Comparison of ENCODE assay signal across 18 cellular contexts in the genomic region with DNA sequence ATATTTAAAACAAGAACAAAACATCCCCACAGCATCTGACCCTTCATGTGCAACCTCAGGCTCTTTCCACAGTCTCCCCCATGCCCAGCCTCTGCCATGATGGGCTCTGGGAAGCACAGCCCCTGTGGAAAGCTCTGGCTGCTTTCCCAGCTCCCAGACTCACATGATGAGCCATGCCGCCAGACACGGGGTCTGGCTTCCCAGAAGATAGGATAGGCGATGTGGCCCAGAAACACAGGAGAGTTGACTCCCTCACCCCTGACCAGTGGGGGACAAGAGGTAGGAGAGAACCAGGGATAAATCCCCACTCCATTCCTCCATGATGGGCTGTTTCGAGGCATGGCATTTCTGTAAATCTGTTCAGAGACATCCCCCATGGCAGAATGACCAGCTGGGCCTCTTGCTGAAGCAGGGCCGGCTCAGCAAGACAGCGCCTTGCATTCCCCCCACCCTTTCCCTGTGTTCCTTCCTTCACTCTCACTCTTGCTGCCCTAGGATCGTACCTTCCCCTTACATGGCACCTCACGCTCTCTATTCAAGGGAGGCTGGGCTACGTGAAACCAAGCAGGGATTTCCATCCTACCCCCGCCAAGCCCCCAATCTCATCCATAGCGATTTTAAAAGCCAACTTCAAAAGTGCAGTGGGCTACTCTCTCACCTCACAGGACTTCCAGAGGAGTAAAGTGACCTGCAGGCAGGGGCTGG.
DNase-seq lines count a peak whose midpoint lies in the region; FAIRE-seq and TF ChIP-seq lines count a peak whose summit lies in the region.
"Had no signal": no experiment of that assay in that cellular context is flagged by ENCODE, and none has a peak within 500 bp of the region (broad histone marks: within the 10 kb centered on the region; RNA-seq: fewer than 3 reads in every experiment).

No MANE protein-coding gene starts in this region.

- FAIRE-seq in H1 (lab: Jason Lieb, UNC): no peak
- FAIRE-seq: D721Med, GM12892, GM18507 had no signal

- H3K79me1 ChIP-seq in H1 (ENCODE audit: low read depth, low read length): no peaks in the 10 kb centered on the region; the same call in 1 of the 2 replicates

- CTCF ChIA-PET in H1 (lab: Charles Lee; ENCODE audit: partially characterized antibody): interaction anchor here (1.1 to 1.7 kb wide), 4 partner anchors 10 to 206 kb away, joined by 4 to 7 read pairs (median 4); no protein-coding TSS in a partner anchor

- H3K4me3 Mint-ChIP-seq in HFFc6: no peak overlapping the region

- TF ChIP-seq EP300 in H1 (IDR thresholded peaks at IDR 0.05; ENCODE audit: borderline replicate concordance in 1 of 2, low read depth in 2 of 2, low read length in 2 of 2) (no peak), ovary (IDR thresholded peaks at IDR 0.05) (no peak)

- no peak overlapping the region for H2AK5ac ChIP-seq in H1 (ENCODE audit: low read depth, low read length)

- no peaks in the 10 kb centered on the region for H3K36me3 Mint-ChIP-seq in HFFc6 (ENCODE audit: low read depth)

- H3K79me2 ChIP-seq in Karpas-422 (ENCODE audit: low read length) (no peaks in the 10 kb centered on the region), H1 (ENCODE audit: control insufficient read depth in 1 of 2, insufficient read depth in 2 of 2, low read length in 2 of 2) (no peaks in the 10 kb centered on the region)

- no peak for DNase-seq in Karpas-422
- no peak for DNase-seq in H1 (ENCODE audit: low read depth in 1 of 2, low spot score in 2 of 2)
- peak in 4 of 5 donors; percentile 38 to 63 (median 51) for DNase-seq in ovary
- DNase-seq in HFFc6: no peak
- no peak for DNase-seq in stimulated activated CD4-positive, alpha-beta T cell treated with anti-CD3 and anti-CD28 coated beads, Interleukin-1b, Interleukin-23, amount 100 ng/mL, for 48 hours
- DNase-seq in hepatic stellate cell (ENCODE audit: low spot score): no peak
- DNase-seq: KBM-7, MV-4-11, NCI-H1694 treated with DMSO at 0.1 percent for 48 hours, NCI-H2107, NCI-H510A treated with DMSO at 0.1 percent for 48 hours, NCI-H774, OCI-M1, SIG-M5 had no signal

- H3K27me3 ChIP-seq in Karpas-422 (ENCODE audit: low read length) (no peaks in the 10 kb centered on the region), H1 (replicated peaks in 1 of 4; ENCODE audit: control insufficient read depth in 3 of 4, extremely low read depth in 1 of 4, insufficient read depth in 3 of 4, low read length in 3 of 4) (no peaks in the 10 kb centered on the region; a peak in 1 of 7 replicates), ovary (no peaks in the 10 kb centered on the region)

- no peak overlapping the region for H4K5ac ChIP-seq in H1 (ENCODE audit: insufficient read length, low read depth, low read length)

- no peaks in the 10 kb centered on the region for H3K9me2 ChIP-seq in Karpas-422 (replicated peaks; ENCODE audit: insufficient read depth, low read length)

- no peak for TF ChIP-seq POLR2A in H1 (IDR thresholded peaks at IDR 0.05; ENCODE audit: control extremely low read depth in 1 of 2, low read depth in 2 of 2, low read length in 2 of 2)
- no peak for TF ChIP-seq POLR2A in ovary (IDR thresholded peaks at IDR 0.05)

- H3K56ac ChIP-seq in H1 (replicated peaks; ENCODE audit: insufficient read length, low read depth, low read length): no peak overlapping the region

- TF ChIP-seq RAD21 in H1 (IDR thresholded peaks at IDR 0.05 in 1 of 2, conservative IDR thresholded peaks at IDR 0.05 in 1 of 2; ENCODE audit: low read depth in 2 of 2, low read length in 2 of 2): no peak

- no peak overlapping the region for H3K4ac ChIP-seq in H1 (replicated peaks; ENCODE audit: insufficient read length, low read depth, low read length)

- 88% methylated on average over 11 of the region's 11 CpGs; no CpG with 5 or more reads in 1 of the 2 experiments for WGBS in H1 (ENCODE audit: extremely low coverage in 1 of 2, insufficient coverage in 1 of 2, insufficient read length in 1 of 2, insufficient replicate concordance in 2 of 2, low coverage in 1 of 2, low lambda C conversion rate in 2 of 2, missing lambda C conversion rate in 1 of 2), 2 experiments
- WGBS in ovary, 3 donors: 73 to 79% (median 77%) methylated on average over 11 of the region's 11 CpGs

- no peak overlapping the region for H3K4me3 ChIP-seq in Karpas-422 (ENCODE audit: low read length)
- H3K4me3 ChIP-seq in H1 (ENCODE audit: extremely low read depth in 1 of 4, insufficient read depth in 2 of 4, low read depth in 3 of 4, low read length in 4 of 4): no peak overlapping the region
- no peak overlapping the region for H3K4me3 ChIP-seq in ovary

- H3K4me1 Mint-ChIP-seq in HFFc6 (ENCODE audit: low read depth): peaks cover 15% of the 10 kb centered on the region

- H2BK5ac ChIP-seq in H1 (ENCODE audit: low read depth, low read length): no peak overlapping the region

- no peaks in the 10 kb centered on the region for H3K23me2 ChIP-seq in H1 (ENCODE audit: low read depth, low read length)

- intact Hi-C loops in ovary (cut with DNase I): no loop called here

- H3K9ac ChIP-seq in Karpas-422 (ENCODE audit: low read length) (no peak overlapping the region), H1 (replicated peaks in 1 of 4; ENCODE audit: extremely low read depth in 1 of 4, low read depth in 3 of 4, low read length in 3 of 4) (no peak overlapping the region)

- no peak overlapping the region for H4K91ac ChIP-seq in H1 (replicated peaks; ENCODE audit: insufficient read length, low read length)

- H3K23ac ChIP-seq in H1 (ENCODE audit: insufficient read length): no peak overlapping the region

- no peak overlapping the region for H2BK15ac ChIP-seq in H1 (ENCODE audit: low read length)

- H2BK12ac ChIP-seq in H1 (ENCODE audit: low read depth, low read length): no peak overlapping the region

- H3K36me3 ChIP-seq in Karpas-422 (ENCODE audit: insufficient read depth, low read length): no peaks in the 10 kb centered on the region
- H3K36me3 ChIP-seq in H1 (ENCODE audit: control insufficient read depth in 2 of 4, insufficient read depth in 4 of 4, low read length in 3 of 4): no peaks in the 10 kb centered on the region
- no peaks in the 10 kb centered on the region for H3K36me3 ChIP-seq in ovary

- H3K18ac ChIP-seq in H1 (ENCODE audit: extremely low read depth, low read length): no peak overlapping the region; the same call in 1 of the 2 replicates

- H4K20me1 ChIP-seq in Karpas-422 (ENCODE audit: insufficient read depth, low read depth, low read length) (no peaks in the 10 kb centered on the region), H1 (replicated peaks in 1 of 2; ENCODE audit: control insufficient read depth in 1 of 2, insufficient read depth in 2 of 2, low read length in 2 of 2) (no peaks in the 10 kb centered on the region)

- H3K14ac ChIP-seq in H1 (ENCODE audit: insufficient read length): no peak overlapping the region

- POLR2A ChIA-PET in H1 (lab: Charles Lee; ENCODE audit: partially characterized antibody): no interaction called here

- no peaks in the 10 kb centered on the region for H3K9me3 Mint-ChIP-seq in HFFc6

- H3K4me1 ChIP-seq in Karpas-422 (ENCODE audit: low read length) (peaks cover 48% of the 10 kb centered on the region), H1 (replicated peaks in 1 of 4; ENCODE audit: control insufficient read depth in 3 of 4, insufficient read depth in 4 of 4, low read length in 3 of 4) (peaks cover 3 to 8% (median 7%) of the 10 kb centered on the region in 4 experiments), ovary (ENCODE audit: insufficient read depth) (peaks cover 22% of the 10 kb centered on the region)

- H2BK20ac ChIP-seq in H1 (ENCODE audit: low read length): no peak overlapping the region

- no peak overlapping the region for H4K8ac ChIP-seq in H1 (ENCODE audit: extremely low read depth, insufficient read depth, low read length)

- H3K27me3 Mint-ChIP-seq in HFFc6 (ENCODE audit: insufficient read depth): no peaks in the 10 kb centered on the region; the same call in 1 of the 2 replicates

- H2BK120ac ChIP-seq in H1 (replicated peaks; ENCODE audit: low read depth, low read length): no peak overlapping the region

- H3K4me2 ChIP-seq in Karpas-422 (ENCODE audit: low read depth, low read length, poor library complexity, severe bottlenecking): no peak overlapping the region
- no peak overlapping the region for H3K4me2 ChIP-seq in H1 (ENCODE audit: insufficient read depth in 1 of 2, low read depth in 2 of 2, low read length in 2 of 2)

- H3K27ac ChIP-seq in C4-2B (peak overlapping the region; percentile 86), Karpas-422 (ENCODE audit: low read length) (no peak overlapping the region), H1 (ENCODE audit: low read depth, low read length) (no peak overlapping the region; the same call in 1 of the 2 replicates), ovary (peak overlapping the region in 1 of 2 donors; percentile 18)

- no peak for TF ChIP-seq CTCF in C4-2B (conservative IDR thresholded peaks at IDR 0.05)
- TF ChIP-seq CTCF in H1 (IDR thresholded peaks at IDR 0.05; ENCODE audit: control extremely low read depth in 1 of 3, insufficient read depth in 1 of 3, low read depth in 1 of 3, low read length in 3 of 3): no peak
- no peak for TF ChIP-seq CTCF in ovary (IDR thresholded peaks at IDR 0.05)
- no peak for TF ChIP-seq CTCF in HFFc6 (IDR thresholded peaks at IDR 0.05)

- H3K9me3 ChIP-seq in Karpas-422 (ENCODE audit: low read length): no peaks in the 10 kb centered on the region
- H3K9me3 ChIP-seq in H1 (ENCODE audit: insufficient read depth in 2 of 2, low read depth in 1 of 2, low read length in 1 of 2): no peaks in the 10 kb centered on the region
- no peaks in the 10 kb centered on the region for H3K9me3 ChIP-seq in ovary

- H2AFZ ChIP-seq in Karpas-422 (ENCODE audit: low read length) (peak overlapping the region; percentile 61; the same call in 1 of the 2 replicates), H1 (ENCODE audit: low read length) (0 out of 2 replicates have a peak overlapping the region, but pooled peaks have one; percentile 43)

- H3K27ac Mint-ChIP-seq in HFFc6: no peak overlapping the region

TF ChIP-seq in H1, 55 proteins besides CTCF, POLR2A, EP300 and RAD21 (continues in another document):
- no peak for TF ChIP-seq SIRT6 (IDR thresholded peaks at IDR 0.05; ENCODE audit: low read length)
- no peak for TF ChIP-seq RNF2 (IDR thresholded peaks at IDR 0.05; ENCODE audit: borderline replicate concordance, low read depth, low read length, missing control alignments, poor library complexity, severe bottlenecking)
- TF ChIP-seq TBP (IDR thresholded peaks at IDR 0.05; ENCODE audit: low read depth, low read length): no peak
- TF ChIP-seq KDM5A (IDR thresholded peaks at IDR 0.05; ENCODE audit: low read length): no peak
- TF ChIP-seq KDM4A (IDR thresholded peaks at IDR 0.05; ENCODE audit: low read depth, low read length, severe bottlenecking): no peak
- TF ChIP-seq JUND (IDR thresholded peaks at IDR 0.05; ENCODE audit: low read length): no peak
- TF ChIP-seq YY1 (IDR thresholded peaks at IDR 0.05; ENCODE audit: low read depth, low read length): no peak
- no peak for TF ChIP-seq NANOG (IDR thresholded peaks at IDR 0.05; ENCODE audit: insufficient read depth, low read depth, low read length, poor library complexity, severe bottlenecking)
- TF ChIP-seq TAF1 (IDR thresholded peaks at IDR 0.05; ENCODE audit: low read depth, low read length): no peak
- TF ChIP-seq GABPA (IDR thresholded peaks at IDR 0.05; ENCODE audit: borderline replicate concordance, insufficient read depth, low read length): no peak
- TF ChIP-seq BACH1 (IDR thresholded peaks at IDR 0.05; ENCODE audit: low read length): no peak

Comparison
In these comparisons a context has a peak if more than half of its experiments do, and no peak if none do; other contexts are left out.
1. DNase-seq: peak in ovary (4 of 5); none in Karpas-422 (single experiment), H1 (0 of 2), HFFc6 (single experiment), stimulated activated CD4-positive, alpha-beta T cell treated with anti-CD3 and anti-CD28 coated beads, Interleukin-1b, Interleukin-23, amount 100 ng/mL, for 48 hours (single experiment) and hepatic stellate cell (single experiment).